Comparison of ENCODE assay signal across 1 cellular context in genomic region chr5:179829732-179830435, GRCh38.
TF ChIP-seq lines count a peak whose summit lies in the region.

No MANE protein-coding gene starts in this region.

TF ChIP-seq in K562, 482 proteins besides CTCF, POLR2A, EP300 and RAD21:
- TF ChIP-seq ZNF133 (CRISPR knock-in tag; IDR thresholded peaks at IDR 0.05), result no peak
- no peak for TF ChIP-seq JUND (IDR thresholded peaks at IDR 0.05; ENCODE audit: borderline replicate concordance, low read depth, low read length)
- no peak for TF ChIP-seq JUND (tag; IDR thresholded peaks at IDR 0.05; ENCODE audit: borderline replicate concordance, low read depth, low read length)
- no peak for TF ChIP-seq ZNF444 (CRISPR knock-in tag; IDR thresholded peaks at IDR 0.05)
- TF ChIP-seq RBFOX2 (IDR thresholded peaks at IDR 0.05; ENCODE audit: low read depth, low read length), result peak; percentile 41; the same call in 1 of the 2 replicates
- TF ChIP-seq ZNF764 (CRISPR knock-in tag; IDR thresholded peaks at IDR 0.05; ENCODE audit: low read depth), result no peak
- no peak for TF ChIP-seq ZFP1 (CRISPR knock-in tag; IDR thresholded peaks at IDR 0.05)
- TF ChIP-seq, protein P1, sequence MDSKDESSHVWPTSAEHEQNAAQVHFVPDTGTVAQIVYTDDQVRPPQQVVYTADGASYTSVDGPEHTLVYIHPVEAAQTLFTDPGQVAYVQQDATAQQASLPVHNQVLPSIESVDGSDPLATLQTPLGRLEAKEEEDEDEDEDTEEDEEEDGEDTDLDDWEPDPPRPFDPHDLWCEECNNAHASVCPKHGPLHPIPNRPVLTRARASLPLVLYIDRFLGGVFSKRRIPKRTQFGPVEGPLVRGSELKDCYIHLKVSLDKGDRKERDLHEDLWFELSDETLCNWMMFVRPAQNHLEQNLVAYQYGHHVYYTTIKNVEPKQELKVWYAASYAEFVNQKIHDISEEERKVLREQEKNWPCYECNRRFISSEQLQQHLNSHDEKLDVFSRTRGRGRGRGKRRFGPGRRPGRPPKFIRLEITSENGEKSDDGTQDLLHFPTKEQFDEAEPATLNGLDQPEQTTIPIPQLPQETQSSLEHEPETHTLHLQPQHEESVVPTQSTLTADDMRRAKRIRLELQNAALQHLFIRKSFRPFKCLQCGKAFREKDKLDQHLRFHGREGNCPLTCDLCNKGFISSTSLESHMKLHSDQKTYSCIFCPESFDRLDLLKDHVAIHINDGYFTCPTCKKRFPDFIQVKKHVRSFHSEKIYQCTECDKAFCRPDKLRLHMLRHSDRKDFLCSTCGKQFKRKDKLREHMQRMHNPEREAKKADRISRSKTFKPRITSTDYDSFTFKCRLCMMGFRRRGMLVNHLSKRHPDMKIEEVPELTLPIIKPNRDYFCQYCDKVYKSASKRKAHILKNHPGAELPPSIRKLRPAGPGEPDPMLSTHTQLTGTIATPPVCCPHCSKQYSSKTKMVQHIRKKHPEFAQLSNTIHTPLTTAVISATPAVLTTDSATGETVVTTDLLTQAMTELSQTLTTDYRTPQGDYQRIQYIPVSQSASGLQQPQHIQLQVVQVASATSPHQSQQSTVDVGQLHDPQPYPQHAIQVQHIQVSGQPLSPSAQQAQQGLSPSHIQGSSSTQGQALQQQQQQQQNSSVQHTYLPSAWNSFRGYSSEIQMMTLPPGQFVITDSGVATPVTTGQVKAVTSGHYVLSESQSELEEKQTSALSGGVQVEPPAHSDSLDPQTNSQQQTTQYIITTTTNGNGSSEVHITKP (IDR thresholded peaks at IDR 0.05; ENCODE audit: partially characterized antibody), result peak; percentile 46
- TF ChIP-seq POLR2AphosphoS5 (IDR thresholded peaks at IDR 0.05; ENCODE audit: control insufficient read depth, insufficient read depth, low read depth, low read length), result 0 out of 2 replicates have a peak, but pooled peaks have one; percentile 16
- TF ChIP-seq RBBP5 (IDR thresholded peaks at IDR 0.05; ENCODE audit: borderline replicate concordance, insufficient read depth, low read length, poor library complexity, severe bottlenecking), result no peak
- TF ChIP-seq HDGF (IDR thresholded peaks at IDR 0.05), result no peak
- no peak for TF ChIP-seq SMAD1 (IDR thresholded peaks at IDR 0.05; ENCODE audit: low read depth, low read length, partially characterized antibody)
- TF ChIP-seq SUPT5H (IDR thresholded peaks at IDR 0.05), result peak; percentile 5; the same call in 1 of the 2 replicates
- no peak for TF ChIP-seq SMARCA5 (IDR thresholded peaks at IDR 0.05)
